11 cellular contexts compared by ENCODE assay signal in genomic region chr9:89676281-89676680, GRCh38.
A peak's percentile ranks its signal among the peaks of the same experiment; 100 is the strongest.
DNase-seq lines count a peak whose midpoint lies in the region; ATAC-seq and TF ChIP-seq lines count a peak whose summit lies in the region.
"Had no signal": no experiment of that assay in that cellular context is flagged by ENCODE, and none has a peak within 500 bp of the region (broad histone marks: within the 10 kb centered on the region; RNA-seq: fewer than 3 reads in every experiment).

No MANE protein-coding gene starts in this region.

- peaks cover 5% of the 10 kb centered on the region in 2 donors for H3K9me3 Mint-ChIP-seq in activated naive CD4-positive, alpha-beta T cell treated with anti-CD3 and anti-CD28 coated beads, Interleukin-2, amount 50 U/mL, for 72 hours

- TF ChIP-seq CTCF in HCT116 (IDR thresholded peaks at IDR 0.05 in 2 of 3, conservative IDR thresholded peaks at IDR 0.05 in 1 of 3; ENCODE audit: borderline replicate concordance in 1 of 3, insufficient read depth in 1 of 3, low read depth in 2 of 3, low read length in 2 of 3) (no peak), dorsolateral prefrontal cortex (IDR thresholded peaks at IDR 0.05 in 54 of 56, conservative IDR thresholded peaks at IDR 0.05 in 2 of 56; ENCODE audit: low read depth in 1 of 56, partially characterized antibody in 56 of 56) (no peak)

- H4K91ac ChIP-seq in trophoblast cell (ENCODE audit: low read depth, low read length), result peak overlapping the region; percentile 50

- intact Hi-C loops in HCT116 (cut with micrococcal nuclease), result no loop called here
- intact Hi-C loops in dorsolateral prefrontal cortex (cut with DNase I), result loop anchor here (5.0 to 10.0 kb wide), 4 partner anchors 74 to 421 kb away; no protein-coding TSS in a partner anchor

- H3K4me1 ChIP-seq in HCT116 (ENCODE audit: control insufficient read depth in 1 of 2, insufficient read depth in 2 of 2, low read length in 2 of 2) (no peaks in the 10 kb centered on the region), trophoblast cell (ENCODE audit: control insufficient read depth in 1 of 2, insufficient read depth in 2 of 2, low read length in 2 of 2) (peaks cover 13 to 17% of the 10 kb centered on the region in 2 experiments)

- RAD21 ChIA-PET in HCT116 (lab: Charles Lee; ENCODE audit: low non-redundant PET in 1 of 2, low total read pairs in 2 of 2, uncharacterized antibody in 2 of 2, unreplicated experiment in 2 of 2), result no interaction called here

- no peaks in the 10 kb centered on the region for H3K36me3 ChIP-seq in HCT116 (ENCODE audit: control insufficient read depth in 1 of 2, insufficient read depth in 2 of 2, low read length in 2 of 2)
- H3K36me3 ChIP-seq in trophoblast cell (ENCODE audit: control insufficient read depth in 1 of 2, insufficient read depth in 2 of 2, low read length in 2 of 2), result no peaks in the 10 kb centered on the region

- no TSS peak for BruUV-seq in HCT116 (replicated peaks; lab: Mats Ljungman, UMichigan)

- no peaks in the 10 kb centered on the region for H4K20me1 ChIP-seq in HCT116 (ENCODE audit: insufficient read depth)

- H3K36me3 Mint-ChIP-seq in activated naive CD4-positive, alpha-beta T cell treated with anti-CD3 and anti-CD28 coated beads, Interleukin-2, amount 50 U/mL, for 72 hours, result no peaks in the 10 kb centered on the region

- no peak overlapping the region for H2AFZ ChIP-seq in HCT116 (ENCODE audit: low read depth, low read length, poor library complexity, severe bottlenecking)
- H2AFZ ChIP-seq in trophoblast cell (ENCODE audit: insufficient read depth, low read length, poor library complexity), result no peak overlapping the region

- H3K23ac ChIP-seq in trophoblast cell (ENCODE audit: low read length), result no peak overlapping the region

- no peaks in the 10 kb centered on the region for H3K79me2 ChIP-seq in HCT116 (ENCODE audit: insufficient read depth, low read length)
- no peaks in the 10 kb centered on the region for H3K79me2 ChIP-seq in trophoblast cell (ENCODE audit: control insufficient read depth, insufficient read depth, low read length, poor library complexity)

- H4K8ac ChIP-seq in trophoblast cell (ENCODE audit: low read depth, low read length), result no peak overlapping the region

- H4K12ac ChIP-seq in trophoblast cell (ENCODE audit: low read depth, low read length), result no peak overlapping the region

- H3K14ac ChIP-seq in trophoblast cell (ENCODE audit: low read length), result peak overlapping the region; percentile 51

- H2BK12ac ChIP-seq in trophoblast cell (ENCODE audit: low read length), result peak overlapping the region; percentile 59

- H3K4ac ChIP-seq in trophoblast cell (ENCODE audit: low read depth, low read length), result no peak overlapping the region

- peak overlapping the region; percentile 48 for H2BK120ac ChIP-seq in trophoblast cell (ENCODE audit: insufficient read depth, low read length, poor library complexity)

- no peak overlapping the region for H3K27ac ChIP-seq in HCT116 (ENCODE audit: low read depth, low read length)
- H3K27ac ChIP-seq in dorsolateral prefrontal cortex, result peak overlapping the region in 3 of 59 donors; percentile 10 to 85 (median 36)
- no peak overlapping the region for H3K27ac ChIP-seq in trophoblast cell (ENCODE audit: low read depth, low read length)

- no peak for DNase-seq in HCT116 (ENCODE audit: low read depth, low spot score)
- DNase-seq in NCI-H2196 treated with DMSO at 0.1 percent for 48 hours (lab: John Stamatoyannopoulos, UW; ENCODE audit: unreplicated experiment), result peak; percentile 93
- peak in 6 of 10 donors; percentile 36 to 64 (median 44) for DNase-seq in dorsolateral prefrontal cortex
- no peak for DNase-seq in trophoblast cell
- DNase-seq in activated naive CD4-positive, alpha-beta T cell treated with anti-CD3 and anti-CD28 coated beads, Interleukin-2, amount 50 U/mL, for 72 hours (ENCODE audit: low spot score in 2 of 2), result no peak
- DNase-seq in activated CD4-positive, alpha-beta T cell treated with anti-CD3 and anti-CD28 coated beads for 4 hours, result no peak
- no peak for DNase-seq in iPS-NIHi7 (ENCODE audit: extremely low spot score)
- DNase-seq: CD4-positive, alpha-beta T cell; stimulated activated CD8-positive, alpha-beta memory T cell treated with anti-CD3 and anti-CD28 coated beads, Interleukin-4, amount 100 ng/mL, for 48 hours had no signal

- POLR2A ChIA-PET in HCT116 (lab: Charles Lee), result no interaction called here

- TF ChIP-seq RAD21 in HCT116 (IDR thresholded peaks at IDR 0.05; ENCODE audit: low read depth), result no peak

- H2BK5ac ChIP-seq in trophoblast cell (ENCODE audit: low read depth, low read length, poor library complexity), result no peak overlapping the region

- no peaks in the 10 kb centered on the region for H3K9me2 ChIP-seq in HCT116 (ENCODE audit: insufficient read depth)

- TF ChIP-seq POLR2A in HCT116 (IDR thresholded peaks at IDR 0.05; ENCODE audit: borderline replicate concordance, extremely low read depth, insufficient read depth, insufficient read length), result no peak

- WGBS in trophoblast cell (ENCODE audit: extremely low coverage, insufficient coverage, insufficient read length), result no CpG with 5 or more reads among the region's 22 CpGs

- peak overlapping the region; percentile 50 for H3K18ac ChIP-seq in trophoblast cell (ENCODE audit: low read length)

- ATAC-seq in HCT116, result no peak
- ATAC-seq in activated naive CD4-positive, alpha-beta T cell treated with anti-CD3 and anti-CD28 coated beads, Interleukin-2, amount 50 U/mL, for 72 hours, result no peak
- ATAC-seq in GM19395 (IDR thresholded peaks at IDR 0.05; ENCODE audit: unreplicated experiment), result no peak

- CTCF ChIA-PET in HCT116 (lab: Charles Lee), result no interaction called here

- no peaks in the 10 kb centered on the region for H3K9me3 ChIP-seq in HCT116 (ENCODE audit: control insufficient read depth in 1 of 2, insufficient read depth in 1 of 2, low read depth in 1 of 2, low read length in 2 of 2)
- H3K9me3 ChIP-seq in trophoblast cell (ENCODE audit: insufficient read depth, low read depth, low read length), result peaks cover 8% of the 10 kb centered on the region

- no peak overlapping the region for H3K27ac Mint-ChIP-seq in activated naive CD4-positive, alpha-beta T cell treated with anti-CD3 and anti-CD28 coated beads, Interleukin-2, amount 50 U/mL, for 72 hours
- H3K27ac Mint-ChIP-seq: CD4-positive, alpha-beta T cell had no signal

- no peak overlapping the region for H3K4me2 ChIP-seq in HCT116 (ENCODE audit: low read length)
- H3K4me2 ChIP-seq in trophoblast cell (ENCODE audit: low read length), result no peak overlapping the region
- H3K4me2 ChIP-seq: smooth muscle cell had no signal

- H3K9ac ChIP-seq in HCT116 (ENCODE audit: low read length) (no peak overlapping the region), trophoblast cell (ENCODE audit: low read length) (no peak overlapping the region)

- no peak overlapping the region for H3K4me3 ChIP-seq in HCT116 (replicated peaks in 1 of 2; ENCODE audit: low read depth in 1 of 2, low read length in 2 of 2)
- no peak overlapping the region for H3K4me3 ChIP-seq in dorsolateral prefrontal cortex
- H3K4me3 ChIP-seq in trophoblast cell (ENCODE audit: low read depth, low read length), result no peak overlapping the region
- H3K4me3 ChIP-seq: smooth muscle cell had no signal

- H3K27me3 ChIP-seq in HCT116 (ENCODE audit: insufficient read depth, low read length) (no peaks in the 10 kb centered on the region), dorsolateral prefrontal cortex (no peaks in the 10 kb centered on the region), trophoblast cell (ENCODE audit: insufficient read depth, low read length) (no peaks in the 10 kb centered on the region)

- peaks cover 9% of the 10 kb centered on the region for H3K79me1 ChIP-seq in trophoblast cell (ENCODE audit: low read length)

- peak overlapping the region; percentile 57 for H2AK5ac ChIP-seq in trophoblast cell (ENCODE audit: low read length)

TF ChIP-seq in HCT116, 20 proteins besides CTCF, POLR2A, EP300 and RAD21:
- TF ChIP-seq TCF7L2 (IDR thresholded peaks at IDR 0.05; ENCODE audit: borderline replicate concordance, extremely low read depth, insufficient read depth, insufficient read length) (peak; percentile 54), SIN3A (IDR thresholded peaks at IDR 0.05; ENCODE audit: low read depth) (no peak), ZBTB33 (IDR thresholded peaks at IDR 0.05; ENCODE audit: extremely low read depth, insufficient replicate concordance, low read length) (no peak)

Comparison
In these comparisons a context has a peak if more than half of its experiments do, and no peak if none do; other contexts are left out.
1. DNase-seq: peak in NCI-H2196 treated with DMSO at 0.1 percent for 48 hours (single experiment) and dorsolateral prefrontal cortex (6 of 10); none in HCT116 (single experiment), trophoblast cell (0 of 2), activated naive CD4-positive, alpha-beta T cell treated with anti-CD3 and anti-CD28 coated beads, Interleukin-2, amount 50 U/mL, for 72 hours (0 of 2), activated CD4-positive, alpha-beta T cell treated with anti-CD3 and anti-CD28 coated beads for 4 hours (0 of 2) and iPS-NIHi7 (single experiment).